ENCODE assay signal across 17 cellular contexts in genomic region chr16:23668873-23669272, GRCh38. TPM values are rescaled to one million over a fixed set of nuclear protein-coding genes. Genes with fewer than 3 reads are reported as not detected.
DNase-seq lines count a peak whose midpoint lies in the region; ATAC-seq and TF ChIP-seq lines count a peak whose summit lies in the region.
"Had no signal": no experiment of that assay in that cellular context is flagged by ENCODE, and none has a peak within 500 bp of the region (broad histone marks: within the 10 kb centered on the region; RNA-seq: fewer than 3 reads in every experiment).

No MANE protein-coding gene starts in this region.

- H3K27me3 ChIP-seq in right atrium auricular region (no peaks in the 10 kb centered on the region), PC-3 (ENCODE audit: low read length) (no peaks in the 10 kb centered on the region)

- H3K9me2 ChIP-seq in PC-3 (replicated peaks; ENCODE audit: low read length) = no peaks in the 10 kb centered on the region

- peaks cover 4% of the 10 kb centered on the region; the same call in 1 of the 2 replicates for H3K79me2 ChIP-seq in PC-3 (ENCODE audit: low read length)

- no peak overlapping the region for H2AFZ ChIP-seq in PC-3 (ENCODE audit: low read length)

- POLR2A ChIA-PET in PC-3 (lab: Charles Lee; ENCODE audit: unreplicated experiment) = no interaction called here

- H3K9me3 ChIP-seq in right atrium auricular region = no peaks in the 10 kb centered on the region
- H3K9me3 ChIP-seq in PC-3 (ENCODE audit: low read length) = no peaks in the 10 kb centered on the region
- H3K9me3 ChIP-seq: HAP-1 had no signal

- peaks cover 7% of the 10 kb centered on the region for H3F3A ChIP-seq in PC-3 (ENCODE audit: low read length, unreplicated experiment)

- no TSS peak for BruUV-seq in PC-3 (replicated peaks; lab: Mats Ljungman, UMichigan)

- no peaks in the 10 kb centered on the region for H4K20me1 ChIP-seq in PC-3 (ENCODE audit: low read length)

- peak; percentile 64 for ATAC-seq in Right ventricle myocardium superior (ENCODE audit: poor library complexity)
- ATAC-seq in PC-3 = no peak
- no peak for ATAC-seq in GM18867 (IDR thresholded peaks at IDR 0.05; ENCODE audit: unreplicated experiment)
- ATAC-seq: HepG2 had no signal

- H3K9ac ChIP-seq in PC-3 (ENCODE audit: low read length) = no peak overlapping the region

- DNase-seq in Right ventricle myocardium superior (no peak), right atrium auricular region (ENCODE audit: low spot score) (no peak), PC-3 (no peak), kidney tubule cell (ENCODE audit: low spot score) (peak; percentile 18), iPS-NIHi11 (ENCODE audit: low spot score) (no peak), putamen (ENCODE audit: low spot score) (no peak)
- DNase-seq: ACHN; C1 segment of cervical spinal cord; Calu3; CD4-positive, alpha-beta T cell; DMS 273 treated with DMSO at 0.1 percent for 48 hours had no signal

- CTCF ChIA-PET in PC-3 (lab: Charles Lee) = no interaction called here

- no peak overlapping the region for H3K27ac ChIP-seq in right atrium auricular region
- peak overlapping the region; percentile 86; the same call in 1 of the 2 replicates for H3K27ac ChIP-seq in PC-3 (ENCODE audit: low read length)

- intact Hi-C loops in Right ventricle myocardium superior (cut with DNase I) (no loop called here), PC-3 (cut with micrococcal nuclease) (no loop called here)

- no peaks in the 10 kb centered on the region for H3K4me1 ChIP-seq in right atrium auricular region
- H3K4me1 ChIP-seq in PC-3 (ENCODE audit: insufficient read depth, low read length) = peaks cover 24% of the 10 kb centered on the region

- H3K36me3 ChIP-seq in right atrium auricular region = peaks cover 68% of the 10 kb centered on the region
- H3K36me3 ChIP-seq in PC-3 (ENCODE audit: low read depth, low read length) = peaks cover 38% of the 10 kb centered on the region

- H3K4me2 ChIP-seq in PC-3 (ENCODE audit: low read length) = no peak overlapping the region

- H3K4me3 ChIP-seq in right atrium auricular region = no peak overlapping the region
- H3K4me3 ChIP-seq in PC-3 (ENCODE audit: low read length) = no peak overlapping the region
- H3K4me3 ChIP-seq: GM12878, HAP-1 had no signal

- TF ChIP-seq CTCF in right atrium auricular region (IDR thresholded peaks at IDR 0.05) (no peak), PC-3 (conservative IDR thresholded peaks at IDR 0.05; ENCODE audit: low read depth, low read length) (no peak)

RNA-seq across cellular contexts. Expression of gene PLK1, which starts 9.8 kb away (rescaled TPM):
- total RNA-seq in Right ventricle myocardium superior (1.2 TPM), right atrium auricular region (1 to 10 TPM in 1 of 2 donors, under 1 TPM in 1; 0.71 to 3.3 TPM), PC-3 (2014; rRNA removed) (58.6 and 67.8 TPM in 2 replicates)

RNA-seq across cellular contexts. Expression of gene DCTN5, which starts 27.6 kb away (rescaled TPM):
- 34.4 TPM for total RNA-seq in Right ventricle myocardium superior
- total RNA-seq in right atrium auricular region = 10 to 100 TPM; 22.3 to 25.7 TPM
- total RNA-seq in PC-3 (2014; rRNA removed) = 19.7 and 29.1 TPM in 2 replicates

RNA-seq across cellular contexts. Expression of gene PALB2, which starts 27.8 kb away (rescaled TPM):
- total RNA-seq in Right ventricle myocardium superior (4.9 TPM), right atrium auricular region (1 to 10 TPM; 4.7 TPM), PC-3 (2014; rRNA removed) (4.9 and 7.0 TPM in 2 replicates)

RNA-seq across cellular contexts. Expression of gene ERN2, which starts 44.1 kb away (rescaled TPM):
- total RNA-seq in Right ventricle myocardium superior (not detected), right atrium auricular region (not detected), PC-3 (2014; rRNA removed) (not detected in 2 replicates)
- total RNA-seq: A172; B cell; CD4-positive, alpha-beta T cell had no signal

Comparison
In these comparisons a context has a peak if more than half of its experiments do, and no peak if none do; other contexts are left out.
1. RNA of gene PLK1, which starts 9.8 kb away (total RNA-seq): 58.6 to 67.8 TPM in PC-3; 0.71 to 3.3 TPM in right atrium auricular region and 1.2 TPM in Right ventricle myocardium superior (single experiment); every median in the first group is over 10 times any median in the second.